Comparison of ENCODE assay signal across 18 cellular contexts in genomic region chr3:88324788-88325187, GRCh38.
DNase-seq lines count a peak whose midpoint lies in the region; ATAC-seq, FAIRE-seq and TF ChIP-seq lines count a peak whose summit lies in the region.
"Had no signal": no experiment of that assay in that cellular context is flagged by ENCODE, and none has a peak within 500 bp of the region (broad histone marks: within the 10 kb centered on the region; RNA-seq: fewer than 3 reads in every experiment).

No MANE protein-coding gene starts in this region.

- no peak overlapping the region for H2BK20ac ChIP-seq in H1 (ENCODE audit: low read length)

- no peaks in the 10 kb centered on the region for H3K27me3 ChIP-seq in MM.1S (replicated peaks; ENCODE audit: insufficient read depth, low read length)
- no peaks in the 10 kb centered on the region for H3K27me3 ChIP-seq in H1 (replicated peaks in 1 of 4; ENCODE audit: control insufficient read depth in 3 of 4, extremely low read depth in 1 of 4, insufficient read depth in 3 of 4, low read length in 3 of 4)
- no peaks in the 10 kb centered on the region for H3K27me3 ChIP-seq in HepG2 (ENCODE audit: control insufficient read depth in 1 of 2, insufficient read depth in 2 of 2, low read length in 2 of 2)
- H3K27me3 ChIP-seq in small intestine (ENCODE audit: control insufficient read depth in 2 of 2, insufficient read depth in 2 of 2, low read length in 2 of 2), result no peaks in the 10 kb centered on the region

- no peak overlapping the region for H2BK15ac ChIP-seq in H1 (ENCODE audit: low read length)

- no peak overlapping the region for H2BK12ac ChIP-seq in H1 (ENCODE audit: low read depth, low read length)

- no peaks in the 10 kb centered on the region for H3K36me3 ChIP-seq in MM.1S (replicated peaks; ENCODE audit: insufficient read depth, low read length)
- no peaks in the 10 kb centered on the region for H3K36me3 ChIP-seq in H1 (ENCODE audit: control insufficient read depth in 2 of 4, insufficient read depth in 4 of 4, low read length in 3 of 4)
- H3K36me3 ChIP-seq in HepG2 (replicated peaks in 1 of 2; ENCODE audit: control insufficient read depth in 1 of 2, insufficient read depth in 2 of 2, low read length in 2 of 2), result no peaks in the 10 kb centered on the region
- no peaks in the 10 kb centered on the region for H3K36me3 ChIP-seq in small intestine (ENCODE audit: control insufficient read depth in 2 of 2, insufficient read depth in 2 of 2, low read length in 2 of 2)

- no peak overlapping the region for H2BK5ac ChIP-seq in H1 (ENCODE audit: low read depth, low read length)

- TF ChIP-seq CTCF in MM.1S (IDR thresholded peaks at IDR 0.05; ENCODE audit: low read length), result no peak
- no peak for TF ChIP-seq CTCF in H1 (IDR thresholded peaks at IDR 0.05; ENCODE audit: control extremely low read depth in 1 of 3, insufficient read depth in 1 of 3, low read depth in 1 of 3, low read length in 3 of 3)
- TF ChIP-seq CTCF in HepG2 (CRISPR knock-in tag; IDR thresholded peaks at IDR 0.05), result no peak

- H2AFZ ChIP-seq in MM.1S (ENCODE audit: low read length) (no peak overlapping the region), H1 (ENCODE audit: low read length) (peak overlapping the region; percentile 77), HepG2 (ENCODE audit: low read length) (no peak overlapping the region)

- CTCF ChIA-PET in H1 (lab: Charles Lee; ENCODE audit: partially characterized antibody), result interaction anchor here (0.6 kb wide), 1 partner anchor 24 kb away, joined by 3 read pairs; no protein-coding TSS in a partner anchor
- CTCF ChIA-PET in HepG2 (lab: Yijun Ruan, JAX; ENCODE audit: low intra/inter-chr PET ratio, low total read pairs), result no interaction called here

- ATAC-seq in HepG2 (peak; percentile 98), Right ventricle myocardium superior (ENCODE audit: poor library complexity) (no peak)
- ATAC-seq: HCT116 had no signal

- no peak overlapping the region for H3K4ac ChIP-seq in H1 (replicated peaks; ENCODE audit: insufficient read length, low read depth, low read length)

- TF ChIP-seq POLR2A in H1 (IDR thresholded peaks at IDR 0.05; ENCODE audit: control extremely low read depth in 1 of 2, low read depth in 2 of 2, low read length in 2 of 2) (no peak), HepG2 (IDR thresholded peaks at IDR 0.05; ENCODE audit: insufficient read depth in 1 of 2, low read depth in 2 of 2, low read length in 2 of 2) (no peak)

- no peak overlapping the region for H3K14ac ChIP-seq in H1 (ENCODE audit: insufficient read length)

- no peaks in the 10 kb centered on the region for H3K9me2 ChIP-seq in MM.1S (replicated peaks; ENCODE audit: insufficient read depth, low read length)

- H4K20me1 ChIP-seq in MM.1S (ENCODE audit: insufficient read depth, low read length) (no peaks in the 10 kb centered on the region), H1 (replicated peaks in 1 of 2; ENCODE audit: control insufficient read depth in 1 of 2, insufficient read depth in 2 of 2, low read length in 2 of 2) (no peaks in the 10 kb centered on the region), HepG2 (ENCODE audit: insufficient read depth, low read length) (no peaks in the 10 kb centered on the region)

- H4K8ac ChIP-seq in H1 (ENCODE audit: extremely low read depth, insufficient read depth, low read length), result no peak overlapping the region

- H4K91ac ChIP-seq in H1 (replicated peaks; ENCODE audit: insufficient read length, low read length), result no peak overlapping the region

- in situ Hi-C loops in HepG2 (cut with HindIII; ENCODE audit: extremely low pct_ligation_motif_present, low pct_unique_long_range_greater_than_20kb), result no loop called here

- H3K9ac ChIP-seq in MM.1S (ENCODE audit: low read length) (no peak overlapping the region), H1 (replicated peaks in 1 of 4; ENCODE audit: extremely low read depth in 1 of 4, low read depth in 3 of 4, low read length in 3 of 4) (no peak overlapping the region), HepG2 (ENCODE audit: insufficient read depth, low read depth, low read length) (no peak overlapping the region)

- H3K23me2 ChIP-seq in H1 (ENCODE audit: low read depth, low read length), result no peaks in the 10 kb centered on the region

- POLR2A ChIA-PET in H1 (lab: Charles Lee; ENCODE audit: partially characterized antibody) (no interaction called here), HepG2 (lab: Yijun Ruan, JAX) (no interaction called here)

- H3K4me2 ChIP-seq in MM.1S (ENCODE audit: low read depth, low read length), result peak overlapping the region; percentile 12; the same call in 1 of the 2 replicates
- H3K4me2 ChIP-seq in H1 (ENCODE audit: insufficient read depth in 1 of 2, low read depth in 2 of 2, low read length in 2 of 2), result no peak overlapping the region
- H3K4me2 ChIP-seq in HepG2 (ENCODE audit: low read depth, low read length), result peak overlapping the region; percentile 39

- H3K27ac ChIP-seq in MM.1S (ENCODE audit: low read length) (no peak overlapping the region), H1 (ENCODE audit: low read depth, low read length) (no peak overlapping the region), HepG2 (ENCODE audit: extremely low read length, insufficient read depth, low read length) (no peak overlapping the region), small intestine (ENCODE audit: low read depth in 1 of 2, low read length in 1 of 2) (no peak overlapping the region)

- no peak overlapping the region for H3K56ac ChIP-seq in H1 (replicated peaks; ENCODE audit: insufficient read length, low read depth, low read length)

- H3K4me3 ChIP-seq in MM.1S (ENCODE audit: low read length) (no peak overlapping the region), H1 (ENCODE audit: extremely low read depth in 1 of 4, insufficient read depth in 2 of 4, low read depth in 3 of 4, low read length in 4 of 4) (no peak overlapping the region), HepG2 (replicated peaks in 1 of 3; ENCODE audit: insufficient read depth in 1 of 3, low read depth in 2 of 3, low read length in 3 of 3) (no peak overlapping the region), small intestine (ENCODE audit: low read depth in 1 of 2, low read length in 2 of 2) (no peak overlapping the region)

- H3F3A ChIP-seq in MM.1S (ENCODE audit: insufficient read depth, low read length), result no peaks in the 10 kb centered on the region

- 86% methylated on average over 2 of the region's 2 CpGs; no CpG with 5 or more reads in 1 of the 2 experiments for WGBS in H1 (ENCODE audit: extremely low coverage in 1 of 2, insufficient coverage in 1 of 2, insufficient read length in 1 of 2, insufficient replicate concordance in 2 of 2, low coverage in 1 of 2, low lambda C conversion rate in 2 of 2, missing lambda C conversion rate in 1 of 2), 2 experiments
- 0% methylated on average over 2 of the region's 2 CpGs for WGBS in HepG2 (ENCODE audit: low lambda C conversion rate)
- WGBS in small intestine, 3 donors, result 30 to 64% (median 30%) methylated on average over 2 of the region's 2 CpGs

- no peak overlapping the region for H3K18ac ChIP-seq in H1 (ENCODE audit: extremely low read depth, low read length)

- TF ChIP-seq RAD21 in H1 (IDR thresholded peaks at IDR 0.05 in 1 of 2, conservative IDR thresholded peaks at IDR 0.05 in 1 of 2; ENCODE audit: low read depth in 2 of 2, low read length in 2 of 2), result no peak
- no peak for TF ChIP-seq RAD21 in HepG2 (CRISPR knock-in tag; IDR thresholded peaks at IDR 0.05)

- FAIRE-seq in H1 (lab: Jason Lieb, UNC), result no peak
- no peak for FAIRE-seq in HepG2 (lab: Jason Lieb, UNC)
- no peak for FAIRE-seq in small intestine (lab: Jason Lieb, UNC)
- FAIRE-seq: G401.6, GM12892 had no signal

- no peaks in the 10 kb centered on the region for H3K4me1 ChIP-seq in MM.1S (ENCODE audit: low read length)
- peaks cover 0 to 3% (median 0%) of the 10 kb centered on the region in 4 experiments; a peak in 1 of 7 replicates for H3K4me1 ChIP-seq in H1 (replicated peaks in 1 of 4; ENCODE audit: control insufficient read depth in 3 of 4, insufficient read depth in 4 of 4, low read length in 3 of 4)
- peaks cover 15% of the 10 kb centered on the region for H3K4me1 ChIP-seq in HepG2 (ENCODE audit: insufficient read depth, low read length)
- no peaks in the 10 kb centered on the region for H3K4me1 ChIP-seq in small intestine (ENCODE audit: control insufficient read depth in 2 of 2, insufficient read depth in 1 of 2, low read depth in 1 of 2, low read length in 1 of 2)

- H3K79me2 ChIP-seq in MM.1S (ENCODE audit: low read length), result no peaks in the 10 kb centered on the region
- no peaks in the 10 kb centered on the region for H3K79me2 ChIP-seq in H1 (ENCODE audit: control insufficient read depth in 1 of 2, insufficient read depth in 2 of 2, low read length in 2 of 2)
- no peaks in the 10 kb centered on the region for H3K79me2 ChIP-seq in HepG2 (ENCODE audit: insufficient read depth, low read length)

- peak; percentile 27 for DNase-seq in MM.1S
- no peak for DNase-seq in H1 (ENCODE audit: low read depth in 1 of 2, low spot score in 2 of 2)
- peak; percentile 40 for DNase-seq in HepG2 (ENCODE audit: low spot score)
- DNase-seq in small intestine, result peak; percentile 28
- no peak for DNase-seq in putamen (ENCODE audit: low spot score)
- DNase-seq in effector CD4-positive, alpha-beta T cell, result no peak
- DNase-seq in Right ventricle myocardium superior, result no peak
- DNase-seq in NCI-H1048 (lab: John Stamatoyannopoulos, UW), result no peak
- DNase-seq: C1 segment of cervical spinal cord; Calu3; CD4-positive, alpha-beta memory T cell; COR-L47; DMS53; DMS79 treated with DMSO at 0.1 percent for 48 hours; H9 had no signal

- no peaks in the 10 kb centered on the region for H3K79me1 ChIP-seq in H1 (ENCODE audit: low read depth, low read length)

- BruUV-seq in HepG2 (replicated peaks; lab: Mats Ljungman, UMichigan), result no TSS peak

- no peak overlapping the region for H2BK120ac ChIP-seq in H1 (replicated peaks; ENCODE audit: low read depth, low read length)

- H4K5ac ChIP-seq in H1 (ENCODE audit: insufficient read length, low read depth, low read length), result no peak overlapping the region

- no peak overlapping the region for H3K23ac ChIP-seq in H1 (ENCODE audit: insufficient read length)

- intact Hi-C loops in HepG2 (cut with micrococcal nuclease; ENCODE audit: unreplicated experiment) (no loop called here), Right ventricle myocardium superior (cut with DNase I) (no loop called here)

- H2AK5ac ChIP-seq in H1 (ENCODE audit: low read depth, low read length), result no peak overlapping the region

- H3K9me3 ChIP-seq in MM.1S (replicated peaks; ENCODE audit: insufficient read depth, low read length) (no peaks in the 10 kb centered on the region), H1 (ENCODE audit: insufficient read depth in 2 of 2, low read depth in 1 of 2, low read length in 1 of 2) (no peaks in the 10 kb centered on the region), HepG2 (ENCODE audit: low read length) (no peaks in the 10 kb centered on the region), small intestine (ENCODE audit: control insufficient read depth, low read depth) (no peaks in the 10 kb centered on the region)

- TF ChIP-seq EP300 in H1 (IDR thresholded peaks at IDR 0.05; ENCODE audit: borderline replicate concordance in 1 of 2, low read depth in 2 of 2, low read length in 2 of 2), result no peak
- TF ChIP-seq EP300 in HepG2 (IDR thresholded peaks at IDR 0.05; ENCODE audit: low read depth in 2 of 2, low read length in 2 of 2), result no peak
- TF ChIP-seq EP300 in HepG2 (CRISPR knock-in tag; IDR thresholded peaks at IDR 0.05; ENCODE audit: borderline replicate concordance), result no peak

TF ChIP-seq in H1, 55 proteins besides CTCF, POLR2A, EP300 and RAD21:
- no peak for TF ChIP-seq SUZ12 (IDR thresholded peaks at IDR 0.05; ENCODE audit: low read length)
TF ChIP-seq in H1: peak in this region for 0.

Comparison
In these comparisons a context has a peak if more than half of its experiments do, and no peak if none do; other contexts are left out.
1. DNase-seq: peak in MM.1S (single experiment), HepG2 (single experiment) and small intestine (single experiment); none in H1 (0 of 2), putamen (single experiment), effector CD4-positive, alpha-beta T cell (single experiment), Right ventricle myocardium superior (single experiment) and NCI-H1048 (single experiment).
2. H3K4me2 ChIP-seq: peak in MM.1S (single experiment) and HepG2 (single experiment); none in H1 (0 of 2).